12 cellular contexts compared by ENCODE assay signal in the genomic region with DNA sequence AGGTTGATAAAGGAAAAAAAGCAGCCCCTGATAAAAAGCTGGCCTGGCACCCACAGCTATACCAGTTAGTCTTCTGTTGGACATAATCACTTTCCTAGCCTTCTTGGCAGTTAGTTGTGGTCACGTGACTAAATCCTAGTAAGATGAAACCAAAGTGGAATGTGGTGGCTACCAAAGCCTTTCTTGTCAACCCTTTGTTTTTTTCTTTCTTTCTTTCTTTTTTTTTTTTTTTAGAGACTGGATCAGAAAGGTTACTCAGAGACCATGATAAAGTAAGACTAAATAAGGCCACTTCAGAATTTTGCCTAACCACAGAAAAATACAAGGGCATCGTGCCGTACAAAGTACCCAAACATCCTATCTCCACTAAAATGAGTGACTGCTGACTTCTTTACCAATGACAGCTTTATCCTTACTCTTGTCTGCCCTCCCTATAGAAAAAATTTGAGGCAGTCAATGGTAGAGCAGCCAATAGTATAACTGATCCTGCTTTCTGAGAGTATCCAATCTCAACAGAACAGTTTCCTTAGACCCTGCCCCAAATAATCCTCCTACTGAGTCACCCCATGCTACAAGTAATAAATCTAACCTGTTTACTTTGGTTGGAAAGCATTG. TPM values are rescaled to one million over a fixed set of nuclear protein-coding genes. Genes with fewer than 3 reads are reported as not detected.
DNase-seq lines count a peak whose midpoint lies in the region; ATAC-seq and TF ChIP-seq lines count a peak whose summit lies in the region.
"Had no signal": no experiment of that assay in that cellular context is flagged by ENCODE, and none has a peak within 500 bp of the region (broad histone marks: within the 10 kb centered on the region; RNA-seq: fewer than 3 reads in every experiment).

No MANE protein-coding gene starts in this region.

- TF ChIP-seq POLR2A in body of pancreas (IDR thresholded peaks at IDR 0.05): no peak

- peaks cover 0 to 1% of the 10 kb centered on the region in 2 donors for H3K36me3 Mint-ChIP-seq in activated T-cell treated with anti-CD3 and anti-CD28 coated beads, Interleukin-2, amount 50 U/mL, for 72 hours (ENCODE audit: insufficient read depth in 2 of 2)

- H2AK5ac ChIP-seq in mesenchymal stem cell (ENCODE audit: low read length, severe bottlenecking): no peak overlapping the region

- H3K9me3 ChIP-seq in MG63: no peaks in the 10 kb centered on the region
- no peaks in the 10 kb centered on the region for H3K9me3 ChIP-seq in body of pancreas
- no peaks in the 10 kb centered on the region for H3K9me3 ChIP-seq in mesenchymal stem cell (ENCODE audit: control insufficient read depth, low read length)
- H3K9me3 ChIP-seq: heart right ventricle had no signal

- H3K79me1 ChIP-seq in mesenchymal stem cell (replicated peaks; ENCODE audit: low read length, poor library complexity, severe bottlenecking): no peaks in the 10 kb centered on the region

- H3K14ac ChIP-seq in mesenchymal stem cell (ENCODE audit: low read length in 2 of 2): no peak overlapping the region

- H2BK120ac ChIP-seq in mesenchymal stem cell (ENCODE audit: low read depth, low read length): no peak overlapping the region

- H3K4me3 ChIP-seq in MG63: no peak overlapping the region
- no peak overlapping the region for H3K4me3 ChIP-seq in body of pancreas
- H3K4me3 ChIP-seq in mesenchymal stem cell (ENCODE audit: insufficient read depth in 1 of 2, low read depth in 1 of 2, low read length in 2 of 2): no peak overlapping the region
- H3K4me3 ChIP-seq: heart right ventricle had no signal

- no peak overlapping the region for H3K27ac Mint-ChIP-seq in activated T-cell treated with anti-CD3 and anti-CD28 coated beads, Interleukin-2, amount 50 U/mL, for 72 hours
- H3K27ac Mint-ChIP-seq: activated naive CD4-positive, alpha-beta T cell treated with anti-CD3 and anti-CD28 coated beads, Interleukin-2, amount 50 U/mL, for 24 hours had no signal

- intact Hi-C loops in body of pancreas (cut with DNase I): no loop called here

- no peaks in the 10 kb centered on the region for H3K9me3 Mint-ChIP-seq in activated T-cell treated with anti-CD3 and anti-CD28 coated beads, Interleukin-2, amount 50 U/mL, for 72 hours
- H3K9me3 Mint-ChIP-seq: activated naive CD4-positive, alpha-beta T cell treated with anti-CD3 and anti-CD28 coated beads, Interleukin-2, amount 50 U/mL, for 24 hours had no signal

- H4K8ac ChIP-seq in mesenchymal stem cell (ENCODE audit: low read length): no peak overlapping the region

- H3K27me3 ChIP-seq in MG63 (no peaks in the 10 kb centered on the region), body of pancreas (no peaks in the 10 kb centered on the region), mesenchymal stem cell (ENCODE audit: control insufficient read depth in 1 of 2, insufficient read depth in 1 of 2, low read length in 2 of 2) (no peaks in the 10 kb centered on the region)
- H3K27me3 ChIP-seq: heart right ventricle had no signal

- no peaks in the 10 kb centered on the region for H3K27me3 Mint-ChIP-seq in activated T-cell treated with anti-CD3 and anti-CD28 coated beads, Interleukin-2, amount 50 U/mL, for 72 hours (ENCODE audit: low read depth)
- H3K27me3 Mint-ChIP-seq: activated naive CD4-positive, alpha-beta T cell treated with anti-CD3 and anti-CD28 coated beads, Interleukin-2, amount 50 U/mL, for 24 hours had no signal

- H3K4me2 ChIP-seq in mesenchymal stem cell (ENCODE audit: low read length, poor library complexity, severe bottlenecking): no peak overlapping the region

- H2BK15ac ChIP-seq in mesenchymal stem cell (ENCODE audit: low read depth, poor library complexity, severe bottlenecking): no peak overlapping the region

- no peak overlapping the region for H2BK12ac ChIP-seq in mesenchymal stem cell (ENCODE audit: low read length in 2 of 2)

- no peak overlapping the region for H3K4me3 Mint-ChIP-seq in activated T-cell treated with anti-CD3 and anti-CD28 coated beads, Interleukin-2, amount 50 U/mL, for 72 hours
- H3K4me3 Mint-ChIP-seq: activated naive CD4-positive, alpha-beta T cell treated with anti-CD3 and anti-CD28 coated beads, Interleukin-2, amount 50 U/mL, for 24 hours had no signal

- no peak overlapping the region for H3K9ac ChIP-seq in mesenchymal stem cell (ENCODE audit: low read length)

- peaks cover 10% of the 10 kb centered on the region for H3K4me1 Mint-ChIP-seq in activated T-cell treated with anti-CD3 and anti-CD28 coated beads, Interleukin-2, amount 50 U/mL, for 72 hours (ENCODE audit: low read depth)

- H3K4me1 ChIP-seq in body of pancreas (peaks cover 13% of the 10 kb centered on the region), mesenchymal stem cell (ENCODE audit: control insufficient read depth, insufficient read depth, low read depth, low read length) (peaks cover 3% of the 10 kb centered on the region)

- no peak overlapping the region for H3K18ac ChIP-seq in mesenchymal stem cell (ENCODE audit: low read depth in 1 of 2, low read length in 2 of 2)

- no peak for TF ChIP-seq CTCF in C4-2B (conservative IDR thresholded peaks at IDR 0.05)
- TF ChIP-seq CTCF in body of pancreas (IDR thresholded peaks at IDR 0.05): no peak

- no peak overlapping the region for H2BK5ac ChIP-seq in mesenchymal stem cell (ENCODE audit: low read depth, low read length, poor library complexity, severe bottlenecking)

- no peak overlapping the region for H4K91ac ChIP-seq in mesenchymal stem cell (ENCODE audit: low read length)

- H3K36me3 ChIP-seq in MG63: no peaks in the 10 kb centered on the region; the same call in 1 of the 2 replicates
- H3K36me3 ChIP-seq in body of pancreas (replicated peaks in 1 of 2; ENCODE audit: insufficient read depth in 1 of 2, low read depth in 2 of 2): no peaks in the 10 kb centered on the region
- H3K36me3 ChIP-seq in mesenchymal stem cell (ENCODE audit: control insufficient read depth in 1 of 2, insufficient read depth in 2 of 2, low read depth in 1 of 2, low read length in 2 of 2): peaks cover 3 to 19% of the 10 kb centered on the region in 2 experiments

- peak; percentile 77 for ATAC-seq in body of pancreas
- no peak for ATAC-seq in GM18870 (IDR thresholded peaks at IDR 0.05; ENCODE audit: unreplicated experiment)
- ATAC-seq in activated T-cell treated with anti-CD3 and anti-CD28 coated beads, Interleukin-2, amount 50 U/mL, for 72 hours (replicated peaks in 1 of 2): no peak

- H3K27ac ChIP-seq in C4-2B (peak overlapping the region; percentile 71; the same call in 1 of the 2 replicates), body of pancreas (peak overlapping the region in 2 of 4 donors; percentile 33 to 56), mesenchymal stem cell (ENCODE audit: low read length, poor library complexity, severe bottlenecking) (no peak overlapping the region)

- H3K23ac ChIP-seq in mesenchymal stem cell (ENCODE audit: low read length in 2 of 2): no peak overlapping the region

- no peak overlapping the region for H2AFZ ChIP-seq in mesenchymal stem cell (ENCODE audit: low read depth, low read length)

- DNase-seq in MG63: peak; percentile 24
- peak in 3 of 4 donors; percentile 43 to 56 (median 47) for DNase-seq in body of pancreas
- peak; percentile 49 for DNase-seq in mesenchymal stem cell
- DNase-seq in epidermal melanocyte (ENCODE audit: insufficient read length, low spot score): no peak
- no peak for DNase-seq in germinal center (ENCODE audit: low spot score)
- DNase-seq in activated T-cell treated with anti-CD3 and anti-CD28 coated beads, Interleukin-2, amount 50 U/mL, for 72 hours: no peak
- DNase-seq: DMS153, heart right ventricle, NCI-H526 treated with DMSO at 0.1 percent for 48 hours had no signal

- H3K4ac ChIP-seq in mesenchymal stem cell (ENCODE audit: low read depth in 1 of 2, low read length in 2 of 2): no peak overlapping the region

- 67% methylated on average over 3 of the region's 3 CpGs for WGBS in body of pancreas, 2 donors
- WGBS in mesenchymal stem cell: 60% methylated on average over 3 of the region's 3 CpGs

RNA-seq across cellular contexts. Expression of a gene that starts 14.2 kb away (rescaled TPM):
- 0.69 and 1.8 TPM in 2 replicates for total RNA-seq in MG63 (2014; rRNA removed; shearing (Covaris generic); ENCODE audit: low replicate concordance)
- 1 to 10 TPM; 6.0 to 6.6 TPM for total RNA-seq in body of pancreas
- 1.2 TPM for polyA plus RNA-seq in mesenchymal stem cell (2013, experiment 1 of 2)
- 1.1 TPM for polyA plus RNA-seq in mesenchymal stem cell (2013, experiment 2 of 2)
- 1 to 10 TPM; 5.4 to 6.4 TPM for total RNA-seq in activated T-cell treated with anti-CD3 and anti-CD28 coated beads, Interleukin-2, amount 50 U/mL, for 72 hours

RNA-seq across cellular contexts. Expression of a gene that starts 44.6 kb away (rescaled TPM):
- 753 and 901 TPM in 2 replicates for total RNA-seq in MG63 (2014; rRNA removed; shearing (Covaris generic); ENCODE audit: low replicate concordance)
- total RNA-seq in body of pancreas: 100 to 1,000 TPM; 132 to 223 TPM
- 352 TPM for polyA plus RNA-seq in mesenchymal stem cell (2013, experiment 1 of 2)
- polyA plus RNA-seq in mesenchymal stem cell (2013, experiment 2 of 2): 352 TPM
- total RNA-seq in activated T-cell treated with anti-CD3 and anti-CD28 coated beads, Interleukin-2, amount 50 U/mL, for 72 hours: 100 to 1,000 TPM; 638 to 674 TPM

RNA-seq across cellular contexts. Expression of a gene that starts 45.2 kb away (rescaled TPM):
- total RNA-seq in MG63 (2014; rRNA removed; shearing (Covaris generic); ENCODE audit: low replicate concordance): 11.6 and 34.4 TPM in 2 replicates
- 1 to 10 TPM; 3.9 to 4.3 TPM for total RNA-seq in body of pancreas
- 4.1 TPM for polyA plus RNA-seq in mesenchymal stem cell (2013, experiment 1 of 2)
- 4.1 TPM for polyA plus RNA-seq in mesenchymal stem cell (2013, experiment 2 of 2)
- 10 to 100 TPM; 22.4 to 23.5 TPM for total RNA-seq in activated T-cell treated with anti-CD3 and anti-CD28 coated beads, Interleukin-2, amount 50 U/mL, for 72 hours

Comparison
In these comparisons a context has a peak if more than half of its experiments do, and no peak if none do; other contexts are left out.
1. DNase-seq: peak in MG63 (single experiment), body of pancreas (3 of 4) and mesenchymal stem cell (single experiment); none in epidermal melanocyte (single experiment), germinal center (single experiment) and activated T-cell treated with anti-CD3 and anti-CD28 coated beads, Interleukin-2, amount 50 U/mL, for 72 hours (0 of 2).